Comparison of ENCODE assay signal across 30 cellular contexts in the genomic region with DNA sequence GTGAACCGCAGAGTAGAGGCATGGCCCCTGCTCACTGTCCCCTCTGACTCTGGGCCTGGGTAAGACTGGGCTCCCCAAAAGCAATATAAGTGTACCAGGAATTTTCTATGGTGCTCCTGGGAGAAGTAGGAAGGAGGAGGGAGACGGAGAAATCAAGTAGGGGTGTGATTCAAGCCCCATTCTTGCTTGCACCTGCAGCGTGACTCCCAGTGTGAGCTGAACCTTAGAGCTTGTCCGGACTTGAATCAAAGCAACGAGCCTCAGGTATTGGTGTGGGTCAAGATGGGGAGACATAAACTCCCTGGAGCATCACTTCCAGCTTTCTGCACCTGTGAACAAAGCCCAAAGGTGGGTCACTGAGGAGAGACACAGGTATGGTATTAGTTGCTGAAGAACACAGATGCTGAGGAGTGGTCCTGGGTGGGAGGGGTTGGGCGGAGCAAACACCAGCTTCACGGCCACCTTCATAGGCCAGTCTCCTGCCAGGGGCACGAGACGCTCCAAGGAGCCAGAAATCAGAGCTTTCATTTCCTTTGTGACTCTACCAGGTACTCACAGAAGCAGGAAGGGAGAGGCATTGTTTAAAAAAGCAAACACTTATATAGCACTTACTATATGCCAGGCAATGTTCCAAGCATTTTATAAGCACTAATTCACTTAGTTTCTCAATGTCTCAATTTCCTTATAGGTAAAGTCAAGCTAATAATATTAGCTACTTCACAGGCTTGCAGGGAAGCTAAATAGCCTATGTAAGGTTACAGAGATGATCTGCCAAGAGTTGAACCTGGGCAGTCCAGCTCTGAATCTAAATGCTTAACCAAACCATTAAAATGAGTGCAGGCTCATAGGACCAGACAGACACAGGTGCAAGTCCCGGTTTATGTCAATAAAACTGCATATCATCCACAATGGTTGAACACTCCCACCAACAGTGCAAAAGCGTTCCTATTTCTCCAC.
DNase-seq lines count a peak whose midpoint lies in the region; ATAC-seq, FAIRE-seq and TF ChIP-seq lines count a peak whose summit lies in the region.
"Had no signal": no experiment of that assay in that cellular context is flagged by ENCODE, and none has a peak within 500 bp of the region (broad histone marks: within the 10 kb centered on the region; RNA-seq: fewer than 3 reads in every experiment).

No MANE protein-coding gene starts in this region.

- DNase-seq in NCI-H1092 treated with DMSO at 0.1 percent for 48 hours (lab: John Stamatoyannopoulos, UW): peak; percentile 50
- DNase-seq in NCI-H1092 (lab: John Stamatoyannopoulos, UW): no peak
- peak; percentile 99 for DNase-seq in NCI-H345 treated with DMSO at 0.1 percent for 48 hours (lab: John Stamatoyannopoulos, UW; ENCODE audit: unreplicated experiment)
- DNase-seq in H1 (ENCODE audit: low read depth in 1 of 2, low spot score in 2 of 2): peak in 1 of 2 experiments; percentile 11
- DNase-seq in transverse colon: no peak
- no peak for DNase-seq in NCI-H446 (lab: John Stamatoyannopoulos, UW)
- DNase-seq: 8988T; activated CD4-positive, alpha-beta T cell treated with anti-CD3 and anti-CD28 coated beads for 4 hours; activated CD8-positive, alpha-beta T cell treated with anti-CD3 and anti-CD28 coated beads, Interleukin-2, amount 10 ng/mL, durations not matched to agents 7 days and 5 days; activated naive CD4-positive, alpha-beta T cell treated with anti-CD3 and anti-CD28 coated beads, Interleukin-2, amount 50 U/mL, for 16 hours; HCEC 1CT; hippocampal formation; Karpas-422; left cardiac atrium; NCI-H187; NCI-H2171 treated with DMSO at 0.1 percent for 48 hours; NCI-H526 treated with DMSO at 0.1 percent for 48 hours; Peyer's patch; SIG-M5; stimulated activated CD4-positive, alpha-beta T cell treated with anti-CD3 and anti-CD28 coated beads, Interleukin-1b, Interleukin-23, amount 100 ng/mL, for 48 hours; stimulated activated naive CD8-positive, alpha-beta T cell treated with anti-CD3 and anti-CD28 coated beads, Interleukin-15, Interleukin-2, amounts not matched to agents 100 U/mL and 50 U/mL, for 24 hours; T1000; uterus had no signal

- no peak overlapping the region for H3K14ac ChIP-seq in H1 (ENCODE audit: insufficient read length)

- WGBS in H1 (ENCODE audit: extremely low coverage in 1 of 2, insufficient coverage in 1 of 2, insufficient read length in 1 of 2, insufficient replicate concordance in 2 of 2, low coverage in 1 of 2, low lambda C conversion rate in 2 of 2, missing lambda C conversion rate in 1 of 2), 2 experiments: 82% methylated on average over 11 of the region's 11 CpGs; no CpG with 5 or more reads in 1 of the 2 experiments
- 52 to 72% methylated on average over 5 to 11 of the region's 11 CpGs for WGBS in transverse colon (ENCODE audit: low coverage in 1 of 2), 2 donors

- peaks cover 0 to 4% (median 0%) of the 10 kb centered on the region in 4 experiments; a peak in 1 of 8 replicates for H3K36me3 ChIP-seq in H1 (ENCODE audit: control insufficient read depth in 2 of 4, insufficient read depth in 4 of 4, low read length in 3 of 4)
- H3K36me3 ChIP-seq in transverse colon: no peaks in the 10 kb centered on the region
- H3K36me3 ChIP-seq: Peyer's patch, right atrium auricular region, uterus had no signal

- no peak overlapping the region for H2BK20ac ChIP-seq in H1 (ENCODE audit: low read length)

- H2AK5ac ChIP-seq in H1 (ENCODE audit: low read depth, low read length): no peak overlapping the region

- no peak overlapping the region for H2BK120ac ChIP-seq in H1 (replicated peaks; ENCODE audit: low read depth, low read length)

- no peak for FAIRE-seq in H1 (lab: Jason Lieb, UNC)
- FAIRE-seq: GM12878, HepG2 had no signal

- TF ChIP-seq EP300 in H1 (IDR thresholded peaks at IDR 0.05; ENCODE audit: borderline replicate concordance in 1 of 2, low read depth in 2 of 2, low read length in 2 of 2) (no peak), transverse colon (IDR thresholded peaks at IDR 0.05; ENCODE audit: low read depth) (no peak)

- H3K9me3 ChIP-seq in H1 (ENCODE audit: insufficient read depth in 2 of 2, low read depth in 1 of 2, low read length in 1 of 2) (peaks cover 16 to 20% of the 10 kb centered on the region in 2 experiments), transverse colon (no peaks in the 10 kb centered on the region)
- H3K9me3 ChIP-seq: Peyer's patch, right atrium auricular region, uterus had no signal

- in situ Hi-C loops in transverse colon (cut with MboI; ENCODE audit: low pct_ligation_motif_present in 1 of 4, low pct_unique_long_range_greater_than_20kb in 1 of 4, low sequenced_read_pairs in 3 of 4): no loop called here

- TF ChIP-seq POLR2A in H1 (IDR thresholded peaks at IDR 0.05; ENCODE audit: control extremely low read depth in 1 of 2, low read depth in 2 of 2, low read length in 2 of 2) (no peak), transverse colon (IDR thresholded peaks at IDR 0.05) (no peak)

- no peaks in the 10 kb centered on the region for H3K79me1 ChIP-seq in H1 (ENCODE audit: low read depth, low read length)

- H2BK12ac ChIP-seq in H1 (ENCODE audit: low read depth, low read length): no peak overlapping the region

- no peak overlapping the region for H3K18ac ChIP-seq in H1 (ENCODE audit: extremely low read depth, low read length)

- TF ChIP-seq RAD21 in H1 (IDR thresholded peaks at IDR 0.05 in 1 of 2, conservative IDR thresholded peaks at IDR 0.05 in 1 of 2; ENCODE audit: low read depth in 2 of 2, low read length in 2 of 2): no peak

- H3K4me1 ChIP-seq in H1 (replicated peaks in 1 of 4; ENCODE audit: control insufficient read depth in 3 of 4, insufficient read depth in 4 of 4, low read length in 3 of 4) (peaks cover 0 to 5% (median 0%) of the 10 kb centered on the region in 4 experiments; a peak in 1 of 7 replicates), transverse colon (peaks cover 0 to 31% (median 16%) of the 10 kb centered on the region in 4 donors)
- H3K4me1 ChIP-seq: parathyroid adenoma, Peyer's patch, right atrium auricular region, uterus had no signal

- no peak overlapping the region for H2AFZ ChIP-seq in H1 (ENCODE audit: low read length)
- H2AFZ ChIP-seq: parathyroid adenoma had no signal

- no peak overlapping the region for H3K4me2 ChIP-seq in H1 (ENCODE audit: insufficient read depth in 1 of 2, low read depth in 2 of 2, low read length in 2 of 2)

- no peak overlapping the region for H3K23ac ChIP-seq in H1 (ENCODE audit: insufficient read length)

- H3K56ac ChIP-seq in H1 (replicated peaks; ENCODE audit: insufficient read length, low read depth, low read length): no peak overlapping the region

- no peak overlapping the region for H3K9ac ChIP-seq in H1 (replicated peaks in 1 of 4; ENCODE audit: extremely low read depth in 1 of 4, low read depth in 3 of 4, low read length in 3 of 4)
- H3K9ac ChIP-seq: parathyroid adenoma had no signal

- no peak overlapping the region for H3K4ac ChIP-seq in H1 (replicated peaks; ENCODE audit: insufficient read length, low read depth, low read length)

- H2BK5ac ChIP-seq in H1 (ENCODE audit: low read depth, low read length): peak overlapping the region; percentile 12; the same call in 1 of the 2 replicates

- no peaks in the 10 kb centered on the region for H3K27me3 ChIP-seq in H1 (replicated peaks in 1 of 4; ENCODE audit: control insufficient read depth in 3 of 4, extremely low read depth in 1 of 4, insufficient read depth in 3 of 4, low read length in 3 of 4)
- H3K27me3 ChIP-seq in transverse colon: no peaks in the 10 kb centered on the region
- H3K27me3 ChIP-seq: Peyer's patch, right atrium auricular region, uterus had no signal

- H3K23me2 ChIP-seq in H1 (ENCODE audit: low read depth, low read length): no peaks in the 10 kb centered on the region

- ATAC-seq in GM18858 (IDR thresholded peaks at IDR 0.05; ENCODE audit: unreplicated experiment) (no peak), HG03108 (IDR thresholded peaks at IDR 0.05; ENCODE audit: unreplicated experiment) (no peak)
- ATAC-seq: activated CD8-positive, alpha-beta T cell treated with anti-CD3 and anti-CD28 coated beads, Interleukin-2, amount 10 ng/mL, durations not matched to agents 7 days and 5 days; GM12878; HepG2; left cardiac atrium; stimulated activated naive CD8-positive, alpha-beta T cell treated with anti-CD3 and anti-CD28 coated beads, Interleukin-15, Interleukin-2, amounts not matched to agents 100 U/mL and 50 U/mL, for 24 hours had no signal

- TF ChIP-seq CTCF in H1 (IDR thresholded peaks at IDR 0.05; ENCODE audit: control extremely low read depth in 1 of 3, insufficient read depth in 1 of 3, low read depth in 1 of 3, low read length in 3 of 3) (no peak), transverse colon (IDR thresholded peaks at IDR 0.05) (no peak)

- H4K8ac ChIP-seq in H1 (ENCODE audit: extremely low read depth, insufficient read depth, low read length): no peak overlapping the region

- CTCF ChIA-PET in H1 (lab: Charles Lee; ENCODE audit: partially characterized antibody): interaction anchor here (0.7 kb wide), 1 partner anchor 49 kb away, joined by 5 read pairs; no protein-coding TSS in a partner anchor

- intact Hi-C loops in transverse colon (cut with DNase I; ENCODE audit: low total_unique reads): no loop called here

- H3K4me3 ChIP-seq in H1 (ENCODE audit: extremely low read depth in 1 of 4, insufficient read depth in 2 of 4, low read depth in 3 of 4, low read length in 4 of 4) (no peak overlapping the region), transverse colon (no peak overlapping the region)
- H3K4me3 ChIP-seq: GM12878, Peyer's patch, right atrium auricular region, uterus had no signal

- no peaks in the 10 kb centered on the region for H4K20me1 ChIP-seq in H1 (replicated peaks in 1 of 2; ENCODE audit: control insufficient read depth in 1 of 2, insufficient read depth in 2 of 2, low read length in 2 of 2)

- H3K27ac ChIP-seq in H1 (ENCODE audit: low read depth, low read length): no peak overlapping the region
- H3K27ac ChIP-seq in transverse colon: peak overlapping the region; percentile 44 to 69 (median 56)
- H3K27ac ChIP-seq: parathyroid adenoma, Peyer's patch, right atrium auricular region, uterus, VCaP had no signal

- H2BK15ac ChIP-seq in H1 (ENCODE audit: low read length): no peak overlapping the region

- POLR2A ChIA-PET in H1 (lab: Charles Lee; ENCODE audit: partially characterized antibody): interaction anchor here (0.9 to 2.0 kb wide), 2 partner anchors 10 to 13 kb away, joined by 3 to 7 read pairs; no protein-coding TSS in a partner anchor

- H3K79me2 ChIP-seq in H1 (ENCODE audit: control insufficient read depth in 1 of 2, insufficient read depth in 2 of 2, low read length in 2 of 2): no peaks in the 10 kb centered on the region
- H3K79me2 ChIP-seq: parathyroid adenoma had no signal

- no peak overlapping the region for H4K91ac ChIP-seq in H1 (replicated peaks; ENCODE audit: insufficient read length, low read length)

- H4K5ac ChIP-seq in H1 (ENCODE audit: insufficient read length, low read depth, low read length): no peak overlapping the region

TF ChIP-seq in H1, 55 proteins besides CTCF, POLR2A, EP300 and RAD21 (continues in another document):
- TF ChIP-seq BCL11A (IDR thresholded peaks at IDR 0.05; ENCODE audit: low read depth in 2 of 2, low read length in 2 of 2) (no peak), RFX5 (IDR thresholded peaks at IDR 0.05; ENCODE audit: borderline replicate concordance, low read depth, low read length) (no peak), CBX8 (IDR thresholded peaks at IDR 0.05; ENCODE audit: borderline replicate concordance, low read depth, low read length) (no peak), CEBPB (IDR thresholded peaks at IDR 0.05; ENCODE audit: low read depth, low read length) (no peak), CHD2 (IDR thresholded peaks at IDR 0.05; ENCODE audit: low read length) (no peak)

Comparison
In these comparisons a context has a peak if more than half of its experiments do, and no peak if none do; other contexts are left out.
1. DNase-seq: peak in NCI-H1092 treated with DMSO at 0.1 percent for 48 hours (single experiment) and NCI-H345 treated with DMSO at 0.1 percent for 48 hours (single experiment); none in NCI-H1092 (single experiment), transverse colon (single experiment) and NCI-H446 (0 of 2).